15 cellular contexts compared by ENCODE assay signal in genomic region chr2:54063967-54064535, GRCh38.
"Had no signal": no experiment of that assay in that cellular context is flagged by ENCODE, and none has a peak within 500 bp of the region (broad histone marks: within the 10 kb centered on the region; RNA-seq: fewer than 3 reads in every experiment).

No MANE protein-coding gene starts in this region.

- H3K4me1 ChIP-seq: uterus had no signal

- H3K27ac ChIP-seq: esophagus muscularis mucosa, uterus had no signal

- H3K27me3 ChIP-seq: esophagus muscularis mucosa, uterus had no signal

- H3K9me3 ChIP-seq: esophagus muscularis mucosa, uterus had no signal

- H3K4me3 ChIP-seq: esophagus muscularis mucosa, uterus had no signal

- DNase-seq: activated CD4-positive, alpha-beta T cell treated with anti-CD3 and anti-CD28 coated beads, Interleukin-2, amount 10 ng/mL, durations not matched to agents 24 days and 14 days; activated CD8-positive, alpha-beta memory T cell treated with anti-CD3 and anti-CD28 coated beads for 24 hours; cerebellar nuclear complex; dermis blood vessel endothelial cell; immature natural killer cell; left colon; mesenchymal stem cell; nephron progenitor cell; stimulated activated CD4-positive, alpha-beta T cell treated with anti-CD3 and anti-CD28 coated beads, Interleukin-15, amount 100 ng/mL, for 24 hours; stimulated activated CD4-positive, alpha-beta T cell treated with anti-CD3 and anti-CD28 coated beads, Interleukin-4, amount 100 ng/mL, for 24 hours; stimulated activated naive CD8-positive, alpha-beta T cell treated with anti-CD3 and anti-CD28 coated beads, Interleukin-15, amount 100 ng/mL, for 72 hours; uterus had no signal

- ATAC-seq: activated T-helper 17 cell treated with anti-CD3 and anti-CD28 coated beads, Interleukin-2, amount 50 U/mL, for 72 hours; stimulated activated naive CD8-positive, alpha-beta T cell treated with anti-CD3 and anti-CD28 coated beads, Interleukin-15, amount 100 ng/mL, for 72 hours; WTC11 had no signal

- H3K36me3 ChIP-seq: esophagus muscularis mucosa, uterus had no signal
